In the genomic region with DNA sequence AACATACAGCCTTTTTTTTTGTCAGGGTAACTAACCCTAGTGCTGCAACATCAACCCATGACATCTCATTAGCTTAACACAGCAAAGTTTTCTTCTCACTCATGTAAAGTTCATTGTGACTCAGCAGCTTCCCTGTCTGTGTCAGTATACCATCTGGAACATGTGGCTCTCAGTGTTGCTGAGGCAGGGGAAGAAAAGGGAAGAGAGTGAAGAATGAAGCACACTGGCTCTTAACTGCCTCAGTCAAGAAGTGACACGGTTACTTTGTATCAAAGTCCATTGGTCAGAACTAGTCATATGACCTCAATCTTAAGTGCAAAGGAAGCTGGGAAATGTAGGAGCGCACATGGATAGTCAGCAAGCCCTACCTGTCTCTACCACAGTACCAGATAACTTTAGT, we compare ENCODE assay signal across 8 cellular contexts.
DNase-seq lines count a peak whose midpoint lies in the region; ATAC-seq and TF ChIP-seq lines count a peak whose summit lies in the region.

No MANE protein-coding gene starts in this region.

- H3K36me3 ChIP-seq in HCT116 (ENCODE audit: control insufficient read depth in 1 of 2, insufficient read depth in 2 of 2, low read length in 2 of 2) (no peaks in the 10 kb centered on the region), fibroblast of lung (ENCODE audit: control insufficient read depth, insufficient read depth, low read length) (no peaks in the 10 kb centered on the region)

- RAD21 ChIA-PET in HCT116 (lab: Charles Lee; ENCODE audit: low non-redundant PET in 1 of 2, low total read pairs in 2 of 2, uncharacterized antibody in 2 of 2, unreplicated experiment in 2 of 2): no interaction called here

- TF ChIP-seq CTCF in GM12865 (IDR thresholded peaks at IDR 0.05; ENCODE audit: insufficient read depth, low read depth, low read length, missing control alignments) (no peak), HCT116 (IDR thresholded peaks at IDR 0.05 in 2 of 3, conservative IDR thresholded peaks at IDR 0.05 in 1 of 3; ENCODE audit: borderline replicate concordance in 1 of 3, insufficient read depth in 1 of 3, low read depth in 2 of 3, low read length in 2 of 3) (no peak), fibroblast of lung (conservative IDR thresholded peaks at IDR 0.05 in 1 of 2, IDR thresholded peaks at IDR 0.05 in 1 of 2; ENCODE audit: low read depth in 1 of 2, low read length in 2 of 2) (no peak)

- H3K27me3 ChIP-seq in HCT116 (ENCODE audit: insufficient read depth, low read length) (no peaks in the 10 kb centered on the region), fibroblast of lung (ENCODE audit: control insufficient read depth, insufficient read depth, low read length) (no peaks in the 10 kb centered on the region)

- H3K4me3 ChIP-seq in GM12865 (ENCODE audit: low read depth, low read length): no peak overlapping the region
- H3K4me3 ChIP-seq in HCT116 (replicated peaks in 1 of 2; ENCODE audit: low read depth in 1 of 2, low read length in 2 of 2): no peak overlapping the region
- H3K4me3 ChIP-seq in fibroblast of lung (replicated peaks in 1 of 4; ENCODE audit: control extremely low read depth in 1 of 4, insufficient read depth in 1 of 4, low read depth in 3 of 4, low read length in 4 of 4): no peak overlapping the region

- no peak overlapping the region for H3K4me3 Mint-ChIP-seq in stimulated activated effector memory CD8-positive, alpha-beta T cell treated with anti-CD3 and anti-CD28 coated beads, Interleukin-12 subunit alpha, Interleukin-12 subunit beta, amount 100 ng/mL, for 72 hours

- H2AFZ ChIP-seq in HCT116 (ENCODE audit: low read depth, low read length, poor library complexity, severe bottlenecking) (peak overlapping the region; percentile 84), fibroblast of lung (ENCODE audit: low read length) (no peak overlapping the region)

- no peaks in the 10 kb centered on the region for H3K9me3 Mint-ChIP-seq in stimulated activated effector memory CD8-positive, alpha-beta T cell treated with anti-CD3 and anti-CD28 coated beads, Interleukin-12 subunit alpha, Interleukin-12 subunit beta, amount 100 ng/mL, for 72 hours

- BruUV-seq in HCT116 (replicated peaks; lab: Mats Ljungman, UMichigan): no TSS peak

- H3K9me3 ChIP-seq in HCT116 (ENCODE audit: control insufficient read depth in 1 of 2, insufficient read depth in 1 of 2, low read depth in 1 of 2, low read length in 2 of 2): no peaks in the 10 kb centered on the region
- no peaks in the 10 kb centered on the region for H3K9me3 ChIP-seq in fibroblast of lung (ENCODE audit: control insufficient read depth, insufficient read depth, low read depth, low read length)

- peaks cover 6% of the 10 kb centered on the region for H3K4me1 Mint-ChIP-seq in stimulated activated effector memory CD8-positive, alpha-beta T cell treated with anti-CD3 and anti-CD28 coated beads, Interleukin-12 subunit alpha, Interleukin-12 subunit beta, amount 100 ng/mL, for 72 hours

- TF ChIP-seq POLR2A in HCT116 (IDR thresholded peaks at IDR 0.05; ENCODE audit: borderline replicate concordance, extremely low read depth, insufficient read depth, insufficient read length): no peak

- H3K9ac ChIP-seq in HCT116 (ENCODE audit: low read length) (no peak overlapping the region), fibroblast of lung (ENCODE audit: insufficient read depth, low read length) (no peak overlapping the region)

- H3K27ac ChIP-seq in HCT116 (ENCODE audit: low read depth, low read length) (no peak overlapping the region), fibroblast of lung (ENCODE audit: insufficient read depth, low read length) (peak overlapping the region; percentile 19)

- H3K79me2 ChIP-seq in HCT116 (ENCODE audit: insufficient read depth, low read length) (no peaks in the 10 kb centered on the region), fibroblast of lung (ENCODE audit: control insufficient read depth, insufficient read depth, low read length) (no peaks in the 10 kb centered on the region)

- no peaks in the 10 kb centered on the region for H3K9me2 ChIP-seq in HCT116 (ENCODE audit: insufficient read depth)

- TF ChIP-seq RAD21 in HCT116 (IDR thresholded peaks at IDR 0.05; ENCODE audit: low read depth): no peak

- no peak overlapping the region for H3K27ac Mint-ChIP-seq in stimulated activated effector memory CD8-positive, alpha-beta T cell treated with anti-CD3 and anti-CD28 coated beads, Interleukin-12 subunit alpha, Interleukin-12 subunit beta, amount 100 ng/mL, for 72 hours

- H4K20me1 ChIP-seq in HCT116 (ENCODE audit: insufficient read depth) (no peaks in the 10 kb centered on the region), fibroblast of lung (ENCODE audit: control insufficient read depth, extremely low read depth, insufficient read depth, low read length) (no peaks in the 10 kb centered on the region)

- ATAC-seq in HCT116: peak; percentile 91
- ATAC-seq in stimulated activated effector memory CD8-positive, alpha-beta T cell treated with anti-CD3 and anti-CD28 coated beads, Interleukin-12 subunit alpha, Interleukin-12 subunit beta, amount 100 ng/mL, for 72 hours: peak; percentile 92

- POLR2A ChIA-PET in HCT116 (lab: Charles Lee): no interaction called here

- DNase-seq in GM12865 (ENCODE audit: low read depth) (peak; percentile 45), HCT116 (ENCODE audit: low read depth, low spot score) (peak; percentile 38), NOMO-1 (lab: John Stamatoyannopoulos, UW; ENCODE audit: unreplicated experiment in 2 of 2) (peak; percentile 37 to 79), fibroblast of lung (ENCODE audit: low read depth in 2 of 2) (peak; percentile 78 to 93), ureter (ENCODE audit: low spot score) (no peak)
- DNase-seq in stimulated activated effector memory CD8-positive, alpha-beta T cell treated with anti-CD3 and anti-CD28 coated beads, Interleukin-12 subunit alpha, Interleukin-12 subunit beta, amount 100 ng/mL, for 72 hours (ENCODE audit: low spot score in 2 of 2): peak in 1 of 2 donors; percentile 56
- DNase-seq in effector CD4-positive, alpha-beta T cell: no peak
- no peak for DNase-seq in activated CD4-positive, alpha-beta T cell treated with anti-CD3 and anti-CD28 coated beads for 48 hours

- intact Hi-C loops in HCT116 (cut with micrococcal nuclease): no loop called here

- no peak overlapping the region for H3K4me2 ChIP-seq in HCT116 (ENCODE audit: low read length)
- H3K4me2 ChIP-seq in fibroblast of lung (ENCODE audit: extremely low read depth, insufficient read depth, low read length): no peak overlapping the region

- H3K36me3 Mint-ChIP-seq in stimulated activated effector memory CD8-positive, alpha-beta T cell treated with anti-CD3 and anti-CD28 coated beads, Interleukin-12 subunit alpha, Interleukin-12 subunit beta, amount 100 ng/mL, for 72 hours: no peaks in the 10 kb centered on the region

- peaks cover 0 to 4% of the 10 kb centered on the region in 2 experiments; a peak in 1 of 4 replicates for H3K4me1 ChIP-seq in HCT116 (ENCODE audit: control insufficient read depth in 1 of 2, insufficient read depth in 2 of 2, low read length in 2 of 2)
- H3K4me1 ChIP-seq in fibroblast of lung (ENCODE audit: control insufficient read depth, extremely low read depth, insufficient read depth, low read length): peaks cover 8% of the 10 kb centered on the region

- CTCF ChIA-PET in HCT116 (lab: Charles Lee): no interaction called here

TF ChIP-seq in HCT116, 20 proteins besides CTCF, POLR2A, EP300 and RAD21:
- TF ChIP-seq EZH2phosphoT487 (IDR thresholded peaks at IDR 0.05; ENCODE audit: borderline replicate concordance) (no peak), CEBPB (IDR thresholded peaks at IDR 0.05; ENCODE audit: low read depth) (no peak), SP1 (IDR thresholded peaks at IDR 0.05; ENCODE audit: low read depth) (no peak), ELF1 (IDR thresholded peaks at IDR 0.05; ENCODE audit: borderline replicate concordance, low read depth) (no peak), ZNF274 (IDR thresholded peaks at IDR 0.05; ENCODE audit: low read depth, low read length) (no peak), ZFX (IDR thresholded peaks at IDR 0.05) (no peak), JUND (IDR thresholded peaks at IDR 0.05) (no peak), YY1 (IDR thresholded peaks at IDR 0.05; ENCODE audit: extremely low read depth, insufficient replicate concordance, low read depth, low read length) (no peak)
- TF ChIP-seq, protein P1, sequence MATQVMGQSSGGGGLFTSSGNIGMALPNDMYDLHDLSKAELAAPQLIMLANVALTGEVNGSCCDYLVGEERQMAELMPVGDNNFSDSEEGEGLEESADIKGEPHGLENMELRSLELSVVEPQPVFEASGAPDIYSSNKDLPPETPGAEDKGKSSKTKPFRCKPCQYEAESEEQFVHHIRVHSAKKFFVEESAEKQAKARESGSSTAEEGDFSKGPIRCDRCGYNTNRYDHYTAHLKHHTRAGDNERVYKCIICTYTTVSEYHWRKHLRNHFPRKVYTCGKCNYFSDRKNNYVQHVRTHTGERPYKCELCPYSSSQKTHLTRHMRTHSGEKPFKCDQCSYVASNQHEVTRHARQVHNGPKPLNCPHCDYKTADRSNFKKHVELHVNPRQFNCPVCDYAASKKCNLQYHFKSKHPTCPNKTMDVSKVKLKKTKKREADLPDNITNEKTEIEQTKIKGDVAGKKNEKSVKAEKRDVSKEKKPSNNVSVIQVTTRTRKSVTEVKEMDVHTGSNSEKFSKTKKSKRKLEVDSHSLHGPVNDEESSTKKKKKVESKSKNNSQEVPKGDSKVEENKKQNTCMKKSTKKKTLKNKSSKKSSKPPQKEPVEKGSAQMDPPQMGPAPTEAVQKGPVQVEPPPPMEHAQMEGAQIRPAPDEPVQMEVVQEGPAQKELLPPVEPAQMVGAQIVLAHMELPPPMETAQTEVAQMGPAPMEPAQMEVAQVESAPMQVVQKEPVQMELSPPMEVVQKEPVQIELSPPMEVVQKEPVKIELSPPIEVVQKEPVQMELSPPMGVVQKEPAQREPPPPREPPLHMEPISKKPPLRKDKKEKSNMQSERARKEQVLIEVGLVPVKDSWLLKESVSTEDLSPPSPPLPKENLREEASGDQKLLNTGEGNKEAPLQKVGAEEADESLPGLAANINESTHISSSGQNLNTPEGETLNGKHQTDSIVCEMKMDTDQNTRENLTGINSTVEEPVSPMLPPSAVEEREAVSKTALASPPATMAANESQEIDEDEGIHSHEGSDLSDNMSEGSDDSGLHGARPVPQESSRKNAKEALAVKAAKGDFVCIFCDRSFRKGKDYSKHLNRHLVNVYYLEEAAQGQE (IDR thresholded peaks at IDR 0.05; ENCODE audit: low read depth): no peak
- TF ChIP-seq, protein P2, sequence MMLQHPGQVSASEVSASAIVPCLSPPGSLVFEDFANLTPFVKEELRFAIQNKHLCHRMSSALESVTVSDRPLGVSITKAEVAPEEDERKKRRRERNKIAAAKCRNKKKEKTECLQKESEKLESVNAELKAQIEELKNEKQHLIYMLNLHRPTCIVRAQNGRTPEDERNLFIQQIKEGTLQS (IDR thresholded peaks at IDR 0.05): no peak

Comparison
In these comparisons a context has a peak if more than half of its experiments do, and no peak if none do; other contexts are left out.
1. DNase-seq: peak in GM12865 (single experiment), HCT116 (single experiment), NOMO-1 (2 of 2) and fibroblast of lung (2 of 2); none in ureter (single experiment), effector CD4-positive, alpha-beta T cell (single experiment) and activated CD4-positive, alpha-beta T cell treated with anti-CD3 and anti-CD28 coated beads for 48 hours (single experiment).